12 cellular contexts compared by ENCODE assay signal in genomic region chr5:123441408-123441807, GRCh38. TPM values are rescaled to one million over a fixed set of nuclear protein-coding genes. Genes with fewer than 3 reads are reported as not detected.
DNase-seq lines count a peak whose midpoint lies in the region; ATAC-seq and TF ChIP-seq lines count a peak whose summit lies in the region.
"Had no signal": no experiment of that assay in that cellular context is flagged by ENCODE, and none has a peak within 500 bp of the region (broad histone marks: within the 10 kb centered on the region; RNA-seq: fewer than 3 reads in every experiment).

No MANE protein-coding gene starts in this region.

- in situ Hi-C loops in GM23248 (cut with MboI): no loop called here

- H3K9ac ChIP-seq in GM23248 (no peak overlapping the region), neural cell (ENCODE audit: low read length) (no peak overlapping the region)

- peak overlapping the region; percentile 45 for H3K27ac Mint-ChIP-seq in activated CD4-positive, alpha-beta T cell treated with anti-CD3 and anti-CD28 coated beads, Interleukin-2, amount 10 ng/mL, durations not matched to agents 24 days and 14 days
- H3K27ac Mint-ChIP-seq: stimulated activated naive CD8-positive, alpha-beta T cell treated with anti-CD3 and anti-CD28 coated beads, Interleukin-15, Interleukin-2, amounts not matched to agents 100 ng/mL and 50 ng/mL, for 24 hours had no signal

- H3K9me2 ChIP-seq in GM23248 (ENCODE audit: insufficient read depth) (no peaks in the 10 kb centered on the region), neural cell (ENCODE audit: insufficient read depth, low read length) (no peaks in the 10 kb centered on the region)

- H3K4me2 ChIP-seq in GM23248 (ENCODE audit: unreplicated experiment) (no peak overlapping the region), neural cell (ENCODE audit: low read length) (no peak overlapping the region)

- H3K79me2 ChIP-seq in GM23248 (ENCODE audit: insufficient read depth) (no peaks in the 10 kb centered on the region), neural cell (replicated peaks; ENCODE audit: insufficient read depth, low read length) (no peaks in the 10 kb centered on the region)

- H3K4me3 ChIP-seq in GM23248 (no peak overlapping the region), neural cell (ENCODE audit: low read length) (no peak overlapping the region)
- H3K4me3 ChIP-seq: gastrocnemius medialis, HAP-1 had no signal

- H3K4me3 Mint-ChIP-seq in activated CD4-positive, alpha-beta T cell treated with anti-CD3 and anti-CD28 coated beads, Interleukin-2, amount 10 ng/mL, durations not matched to agents 24 days and 14 days: no peak overlapping the region
- H3K4me3 Mint-ChIP-seq: stimulated activated naive CD8-positive, alpha-beta T cell treated with anti-CD3 and anti-CD28 coated beads, Interleukin-15, Interleukin-2, amounts not matched to agents 100 ng/mL and 50 ng/mL, for 24 hours had no signal

- H3F3A ChIP-seq in GM23248 (ENCODE audit: insufficient read depth): no peaks in the 10 kb centered on the region
- H3F3A ChIP-seq in neural cell (ENCODE audit: insufficient read depth, low read length, poor library complexity, severe bottlenecking): no peaks in the 10 kb centered on the region

- ATAC-seq in HG03520 (IDR thresholded peaks at IDR 0.05; ENCODE audit: unreplicated experiment) (peak; percentile 53), HG03521 (IDR thresholded peaks at IDR 0.05; ENCODE audit: unreplicated experiment) (no peak)
- ATAC-seq: gastrocnemius medialis had no signal

- H4K20me1 ChIP-seq in GM23248 (ENCODE audit: insufficient read depth): no peaks in the 10 kb centered on the region
- no peaks in the 10 kb centered on the region for H4K20me1 ChIP-seq in neural cell (ENCODE audit: insufficient read depth)

- no peaks in the 10 kb centered on the region for H3K36me3 Mint-ChIP-seq in activated CD4-positive, alpha-beta T cell treated with anti-CD3 and anti-CD28 coated beads, Interleukin-2, amount 10 ng/mL, durations not matched to agents 24 days and 14 days (ENCODE audit: low read depth)

- H2AFZ ChIP-seq in GM23248 (no peak overlapping the region), neural cell (ENCODE audit: low read depth, low read length) (no peak overlapping the region)

- WGBS in GM23248 (ENCODE audit: low coverage in 1 of 2, low lambda C conversion rate in 2 of 2, missing lambda C conversion rate in 2 of 2), 2 experiments: 93 to 95% methylated on average over 1 of the region's 1 CpG

- H3K9me3 ChIP-seq in GM23248 (ENCODE audit: low read depth) (no peaks in the 10 kb centered on the region), neural cell (ENCODE audit: low read length) (no peaks in the 10 kb centered on the region)
- H3K9me3 ChIP-seq: gastrocnemius medialis, HAP-1 had no signal

- H3K4me1 Mint-ChIP-seq in activated CD4-positive, alpha-beta T cell treated with anti-CD3 and anti-CD28 coated beads, Interleukin-2, amount 10 ng/mL, durations not matched to agents 24 days and 14 days: peaks cover 36% of the 10 kb centered on the region

- H3K36me3 ChIP-seq in GM23248 (ENCODE audit: low read depth) (no peaks in the 10 kb centered on the region), neural cell (ENCODE audit: insufficient read depth, low read length) (no peaks in the 10 kb centered on the region)
- H3K36me3 ChIP-seq: gastrocnemius medialis, HAP-1 had no signal

- TF ChIP-seq EP300 in neural cell (conservative IDR thresholded peaks at IDR 0.05; ENCODE audit: poor library complexity, severe bottlenecking): peak; percentile 81

- peak; percentile 77 for DNase-seq in activated CD4-positive, alpha-beta T cell treated with anti-CD3 and anti-CD28 coated beads, Interleukin-2, amount 10 ng/mL, durations not matched to agents 24 days and 14 days
- DNase-seq in activated CD4-positive, alpha-beta T cell treated with anti-CD3 and anti-CD28 coated beads for 1 hour: no peak
- DNase-seq in GM23248: peak; percentile 7
- DNase-seq in kidney tubule cell (ENCODE audit: low spot score): no peak
- DNase-seq in HK-2 (ENCODE audit: unreplicated experiment): no peak
- DNase-seq: DMS79, gastrocnemius medialis had no signal

- H3K27ac ChIP-seq in GM23248: no peak overlapping the region
- H3K27ac ChIP-seq in neural cell (ENCODE audit: low read length): peak overlapping the region; percentile 31
- H3K27ac ChIP-seq: gastrocnemius medialis had no signal

- peaks cover 10% of the 10 kb centered on the region for H3K27me3 Mint-ChIP-seq in activated CD4-positive, alpha-beta T cell treated with anti-CD3 and anti-CD28 coated beads, Interleukin-2, amount 10 ng/mL, durations not matched to agents 24 days and 14 days

- H3K27me3 ChIP-seq in GM23248 (replicated peaks; ENCODE audit: insufficient read depth) (no peaks in the 10 kb centered on the region), neural cell (ENCODE audit: insufficient read depth, low read depth, low read length) (no peaks in the 10 kb centered on the region)
- H3K27me3 ChIP-seq: gastrocnemius medialis had no signal

- TF ChIP-seq CTCF in neural cell (IDR thresholded peaks at IDR 0.05; ENCODE audit: poor library complexity, severe bottlenecking): no peak

- no peaks in the 10 kb centered on the region for H3K4me1 ChIP-seq in GM23248 (ENCODE audit: insufficient read depth)
- H3K4me1 ChIP-seq: gastrocnemius medialis, HAP-1 had no signal

- no peaks in the 10 kb centered on the region for H3K9me3 Mint-ChIP-seq in activated CD4-positive, alpha-beta T cell treated with anti-CD3 and anti-CD28 coated beads, Interleukin-2, amount 10 ng/mL, durations not matched to agents 24 days and 14 days
- H3K9me3 Mint-ChIP-seq: stimulated activated naive CD8-positive, alpha-beta T cell treated with anti-CD3 and anti-CD28 coated beads, Interleukin-15, Interleukin-2, amounts not matched to agents 100 ng/mL and 50 ng/mL, for 24 hours had no signal

- intact Hi-C loops in activated CD4-positive, alpha-beta T cell treated with anti-CD3 and anti-CD28 coated beads, Interleukin-2, amount 10 ng/mL, durations not matched to agents 24 days and 14 days (cut with micrococcal nuclease): no loop called here

- TF ChIP-seq RAD21 in neural cell (conservative IDR thresholded peaks at IDR 0.05): no peak

TF ChIP-seq in neural cell, 6 proteins besides CTCF, POLR2A, EP300 and RAD21:
- no peak for TF ChIP-seq TAF1 (IDR thresholded peaks at IDR 0.05; ENCODE audit: low read depth)
- TF ChIP-seq POLR2AphosphoS5 (IDR thresholded peaks at IDR 0.05): peak; percentile 39

RNA-seq across cellular contexts. Expression of gene CEP120, which starts 18.2 kb away (rescaled TPM):
- 28.6 and 31.6 TPM in 2 replicates for total RNA-seq in activated CD4-positive, alpha-beta T cell treated with anti-CD3 and anti-CD28 coated beads, Interleukin-2, amount 10 ng/mL, durations not matched to agents 24 days and 14 days
- 16.4 and 19.3 TPM in 2 replicates for total RNA-seq in GM23248 (2014; rRNA removed; shearing (Covaris generic))
- polyA plus RNA-seq in GM23248 (2016; fragmentation: Nextera tagmentation; extraction: Ambion mirVana): 7.3 and 7.5 TPM in 2 replicates
- polyA plus RNA-seq in neural cell: 30.4 and 33.2 TPM in 2 replicates
- polyA minus RNA-seq in neural cell: 67.3 and 70.1 TPM in 2 replicates

Comparison
In these comparisons a context has a peak if more than half of its experiments do, and no peak if none do; other contexts are left out.
1. DNase-seq: peak in activated CD4-positive, alpha-beta T cell treated with anti-CD3 and anti-CD28 coated beads, Interleukin-2, amount 10 ng/mL, durations not matched to agents 24 days and 14 days (single experiment) and GM23248 (single experiment); none in activated CD4-positive, alpha-beta T cell treated with anti-CD3 and anti-CD28 coated beads for 1 hour (single experiment), kidney tubule cell (single experiment) and HK-2 (single experiment).